Comparison of ENCODE assay signal across 15 cellular contexts in genomic region chr10:95531994-95532399, GRCh38. TPM values are rescaled to one million over a fixed set of nuclear protein-coding genes. Genes with fewer than 3 reads are reported as not detected.
DNase-seq lines count a peak whose midpoint lies in the region; ATAC-seq and TF ChIP-seq lines count a peak whose summit lies in the region.
"Had no signal": no experiment of that assay in that cellular context is flagged by ENCODE, and none has a peak within 500 bp of the region (broad histone marks: within the 10 kb centered on the region; RNA-seq: fewer than 3 reads in every experiment).

No MANE protein-coding gene starts in this region.

- TF ChIP-seq POLR2A in uterus (IDR thresholded peaks at IDR 0.05), result no peak

- H3K9me3 ChIP-seq in left ventricle myocardium inferior (replicated peaks) (no peaks in the 10 kb centered on the region), uterus (no peaks in the 10 kb centered on the region)
- H3K9me3 ChIP-seq: A549, left lung, neutrophil had no signal

- TF ChIP-seq CTCF in left ventricle myocardium inferior (IDR thresholded peaks at IDR 0.05; ENCODE audit: borderline replicate concordance) (no peak), uterus (IDR thresholded peaks at IDR 0.05) (no peak)

- intact Hi-C loops in left ventricle myocardium inferior (cut with micrococcal nuclease), result no loop called here
- intact Hi-C loops in cardiac septum (cut with DNase I), result no loop called here
- intact Hi-C loops in uterus (cut with DNase I; ENCODE audit: low total_unique reads), result no loop called here

- H3K27me3 ChIP-seq in left ventricle myocardium inferior (ENCODE audit: low read depth) (no peaks in the 10 kb centered on the region), uterus (no peaks in the 10 kb centered on the region), H7 (ENCODE audit: control insufficient read depth, insufficient read depth, low read length) (no peaks in the 10 kb centered on the region)
- H3K27me3 ChIP-seq: left lung, neutrophil had no signal

- ATAC-seq in HG03460 (IDR thresholded peaks at IDR 0.05; ENCODE audit: unreplicated experiment) (no peak), HG02970 (IDR thresholded peaks at IDR 0.05; ENCODE audit: low FRiP score, unreplicated experiment) (no peak)
- ATAC-seq: A549, left lung had no signal

- H3K4me3 ChIP-seq in left ventricle myocardium inferior (no peak overlapping the region), uterus (no peak overlapping the region), H7 (ENCODE audit: insufficient read depth, low read depth, low read length) (no peak overlapping the region)
- H3K4me3 ChIP-seq: A549, left lung, SK-N-MC had no signal

- H3K4me1 ChIP-seq in left ventricle myocardium inferior (peaks cover 100% of the 10 kb centered on the region), uterus (peaks cover 0 to 12% of the 10 kb centered on the region in 2 donors)

- H3K27ac ChIP-seq in left ventricle myocardium inferior (replicated peaks) (peak overlapping the region; percentile 57), uterus (peak overlapping the region; percentile 77 to 94)
- H3K27ac ChIP-seq: A549, left lung, neutrophil, SK-N-MC had no signal

- DNase-seq in left ventricle myocardium inferior (no peak), cardiac septum (ENCODE audit: low spot score) (no peak), SKM-1 treated with dmso at 0.1 percent for 144 hours (lab: John Stamatoyannopoulos, UW; ENCODE audit: unreplicated experiment) (peak; percentile 78), left kidney (ENCODE audit: low read depth, low spot score) (peak; percentile 6), uterus (no peak), H7 (no peak)
- DNase-seq: activated CD4-positive, CD25-positive, alpha-beta regulatory T cell treated with anti-CD3 and anti-CD28 coated beads, Interleukin-2, amount 50 U/mL, for 72 hours; head of caudate nucleus; left lung; NCI-H82 had no signal

- H3K36me3 ChIP-seq in left ventricle myocardium inferior (no peaks in the 10 kb centered on the region), uterus (no peaks in the 10 kb centered on the region), H7 (replicated peaks; ENCODE audit: control insufficient read depth, insufficient read depth, low read length) (no peaks in the 10 kb centered on the region)
- H3K36me3 ChIP-seq: left lung, neutrophil had no signal

RNA-seq across cellular contexts. Expression of gene SORBS1, which starts 29.2 kb away (rescaled TPM):
- total RNA-seq in left ventricle myocardium inferior (896 TPM), cardiac septum (1,045 TPM), uterus (100 to 1,000 TPM in 3 of 4 donors, 10 to 100 TPM in 1; 89.9 to 422 (median 271) TPM)
- 10.2 and 12.7 TPM in 2 replicates for total RNA-seq in H7 (2014; rRNA removed; shearing (Covaris generic))

Comparison
In these comparisons a context has a peak if more than half of its experiments do, and no peak if none do; other contexts are left out.
1. DNase-seq: peak in SKM-1 treated with dmso at 0.1 percent for 144 hours (single experiment) and left kidney (single experiment); none in left ventricle myocardium inferior (single experiment), cardiac septum (single experiment), uterus (0 of 2) and H7 (single experiment).